In genomic region chr16:9098377-9099090, GRCh38 we compare ENCODE assay signal across 10 cellular contexts. TPM values are rescaled to one million over a fixed set of nuclear protein-coding genes. Genes with fewer than 3 reads are reported as not detected.
DNase-seq lines count a peak whose midpoint lies in the region; ATAC-seq and TF ChIP-seq lines count a peak whose summit lies in the region.
"Had no signal": no experiment of that assay in that cellular context is flagged by ENCODE, and none has a peak within 500 bp of the region (broad histone marks: within the 10 kb centered on the region; RNA-seq: fewer than 3 reads in every experiment).

No MANE protein-coding gene starts in this region.

- H3K4me2 ChIP-seq in BLaER1 treated with 17β-estradiol and CSF1 and Interleukin-3, amounts not matched to agents 10 nM and 100 nM = peak overlapping the region; percentile 57 to 97 (median 87)
- peak overlapping the region; percentile 28; the same call in 1 of the 2 replicates for H3K4me2 ChIP-seq in MM.1S (ENCODE audit: low read depth, low read length)

- no peak overlapping the region; a peak in 1 of 20 replicates for H3K4me3 ChIP-seq in BLaER1 treated with 17β-estradiol and CSF1 and Interleukin-3, amounts not matched to agents 10 nM and 100 nM
- no peak overlapping the region for H3K4me3 ChIP-seq in MM.1S (ENCODE audit: low read length)
- no peak overlapping the region for H3K4me3 ChIP-seq in body of pancreas
- H3K4me3 ChIP-seq in naive thymus-derived CD4-positive, alpha-beta T cell (ENCODE audit: low read length) = no peak overlapping the region

- 19 to 24% methylated on average over 4 of the region's 4 CpGs for WGBS in body of pancreas, 2 donors

- peaks cover 84 to 100% (median 93%) of the 10 kb centered on the region in 11 experiments for H3K36me3 ChIP-seq in BLaER1 treated with 17β-estradiol and CSF1 and Interleukin-3, amounts not matched to agents 10 nM and 100 nM
- H3K36me3 ChIP-seq in MM.1S (replicated peaks; ENCODE audit: insufficient read depth, low read length) (peaks cover 23% of the 10 kb centered on the region; the same call in 1 of the 2 replicates), body of pancreas (replicated peaks in 1 of 2; ENCODE audit: insufficient read depth in 1 of 2, low read depth in 2 of 2) (peaks cover 0 to 7% of the 10 kb centered on the region in 2 donors)
- H3K36me3 ChIP-seq in naive thymus-derived CD4-positive, alpha-beta T cell (ENCODE audit: control insufficient read depth in 2 of 3, insufficient read depth in 3 of 3, low read length in 3 of 3) = peaks cover 4 to 52% (median 24%) of the 10 kb centered on the region in 3 experiments

- POLR2A ChIA-PET in naive thymus-derived CD4-positive, alpha-beta T cell (lab: Charles Lee) = interaction anchor here (1.1 kb wide), 1 partner anchor 15 kb away, joined by 3 read pairs; no protein-coding TSS in a partner anchor

- peaks cover 82 to 96% (median 94%) of the 10 kb centered on the region in 7 donors for H3K4me1 Mint-ChIP-seq in naive thymus-derived CD4-positive, alpha-beta T cell

- no peaks in the 10 kb centered on the region for H3K9me2 ChIP-seq in MM.1S (replicated peaks; ENCODE audit: insufficient read depth, low read length)

- H3K27me3 Mint-ChIP-seq in naive thymus-derived CD4-positive, alpha-beta T cell = no peaks in the 10 kb centered on the region

- no peak overlapping the region; a peak in 2 of 22 replicates for H3K9ac ChIP-seq in BLaER1 treated with 17β-estradiol and CSF1 and Interleukin-3, amounts not matched to agents 10 nM and 100 nM
- no peak overlapping the region for H3K9ac ChIP-seq in MM.1S (ENCODE audit: low read length)

- CTCF ChIA-PET in naive thymus-derived CD4-positive, alpha-beta T cell (lab: Charles Lee) = no interaction called here

- H4K20me1 ChIP-seq in BLaER1 treated with 17β-estradiol and CSF1 and Interleukin-3, amounts not matched to agents 10 nM and 100 nM = peaks cover 100% of the 10 kb centered on the region in 11 experiments
- H4K20me1 ChIP-seq in MM.1S (ENCODE audit: insufficient read depth, low read length) = peaks cover 73% of the 10 kb centered on the region

- DNase-seq in MM.1S (no peak), body of pancreas (no peak), NCI-H774 (lab: John Stamatoyannopoulos, UW) (no peak)
- no peak for DNase-seq in naive thymus-derived CD4-positive, alpha-beta T cell
- DNase-seq in activated CD4-positive, CD25-positive, alpha-beta regulatory T cell treated with anti-CD3 and anti-CD28 coated beads, Interleukin-2, amount 50 U/mL, for 72 hours = no peak
- DNase-seq: DMS153, H7 had no signal

- H3F3A ChIP-seq in MM.1S (ENCODE audit: insufficient read depth, low read length) = peaks cover 14% of the 10 kb centered on the region

- H3K4me1 ChIP-seq in BLaER1 treated with 17β-estradiol and CSF1 and Interleukin-3, amounts not matched to agents 10 nM and 100 nM = peaks cover 91 to 98% (median 93%) of the 10 kb centered on the region in 10 experiments
- H3K4me1 ChIP-seq in MM.1S (ENCODE audit: low read length) = peaks cover 38% of the 10 kb centered on the region
- H3K4me1 ChIP-seq in body of pancreas = peaks cover 100% of the 10 kb centered on the region
- H3K4me1 ChIP-seq in naive thymus-derived CD4-positive, alpha-beta T cell (ENCODE audit: control insufficient read depth in 2 of 2, insufficient read depth in 2 of 2, low read length in 2 of 2) = peaks cover 80 to 97% of the 10 kb centered on the region in 2 donors

- intact Hi-C loops in body of pancreas (cut with DNase I) = no loop called here
- intact Hi-C loops in naive thymus-derived CD4-positive, alpha-beta T cell (cut with micrococcal nuclease) = loop anchor here in 1 of 2 donors (10.0 kb wide), 1 partner anchor 1286 kb away; the partner anchor contains the start of gene ATF7IP2

- peak overlapping the region in 4 of 11 experiments; percentile 12 to 67 (median 40); a peak in 5 of 22 replicates for H3K27ac ChIP-seq in BLaER1 treated with 17β-estradiol and CSF1 and Interleukin-3, amounts not matched to agents 10 nM and 100 nM
- H3K27ac ChIP-seq in MM.1S (ENCODE audit: low read length) (no peak overlapping the region), body of pancreas (peak overlapping the region in 3 of 4 donors; percentile 0 to 56 (median 42))
- no peak overlapping the region for H3K27ac ChIP-seq in naive thymus-derived CD4-positive, alpha-beta T cell (ENCODE audit: low read depth, low read length)

- no peak overlapping the region for H2AFZ ChIP-seq in MM.1S (ENCODE audit: low read length)

- ATAC-seq in body of pancreas (no peak), HG02623 (IDR thresholded peaks at IDR 0.05; ENCODE audit: unreplicated experiment) (no peak), GM18907 (IDR thresholded peaks at IDR 0.05; ENCODE audit: unreplicated experiment) (no peak)
- ATAC-seq in naive thymus-derived CD4-positive, alpha-beta T cell = peak; percentile 33

- peaks cover 100% of the 10 kb centered on the region for H3K79me2 ChIP-seq in MM.1S (ENCODE audit: low read length)

- H3K27ac Mint-ChIP-seq in naive thymus-derived CD4-positive, alpha-beta T cell = peak overlapping the region in 7 of 9 donors; percentile 40 to 86 (median 72)

- no peak for TF ChIP-seq POLR2A in body of pancreas (IDR thresholded peaks at IDR 0.05)

- no peaks in the 10 kb centered on the region for H3K9me3 ChIP-seq in BLaER1 treated with 17β-estradiol and CSF1 and Interleukin-3, amounts not matched to agents 10 nM and 100 nM (replicated peaks in 1 of 11)
- no peaks in the 10 kb centered on the region for H3K9me3 ChIP-seq in MM.1S (replicated peaks; ENCODE audit: insufficient read depth, low read length)
- H3K9me3 ChIP-seq in body of pancreas = no peaks in the 10 kb centered on the region
- H3K9me3 ChIP-seq in naive thymus-derived CD4-positive, alpha-beta T cell (ENCODE audit: control insufficient read depth in 2 of 3, low read length in 3 of 3) = no peaks in the 10 kb centered on the region

- H3K9me3 Mint-ChIP-seq in naive thymus-derived CD4-positive, alpha-beta T cell = peaks cover 0 to under 1% (median 0%) of the 10 kb centered on the region in 11 donors

- peaks cover 3 to 62% (median 50%) of the 10 kb centered on the region in 5 donors for H3K36me3 Mint-ChIP-seq in naive thymus-derived CD4-positive, alpha-beta T cell

- H3K4me3 Mint-ChIP-seq in naive thymus-derived CD4-positive, alpha-beta T cell = peak overlapping the region; percentile 57 to 82 (median 68)

- TF ChIP-seq CTCF in MM.1S (IDR thresholded peaks at IDR 0.05; ENCODE audit: low read length) (no peak), body of pancreas (IDR thresholded peaks at IDR 0.05) (no peak)

- H3K27me3 ChIP-seq in BLaER1 treated with 17β-estradiol and CSF1 and Interleukin-3, amounts not matched to agents 10 nM and 100 nM = no peaks in the 10 kb centered on the region
- H3K27me3 ChIP-seq in MM.1S (replicated peaks; ENCODE audit: insufficient read depth, low read length) (no peaks in the 10 kb centered on the region), body of pancreas (no peaks in the 10 kb centered on the region)
- no peaks in the 10 kb centered on the region for H3K27me3 ChIP-seq in naive thymus-derived CD4-positive, alpha-beta T cell (ENCODE audit: control insufficient read depth in 2 of 2, insufficient read depth in 2 of 2, low read length in 2 of 2)

RNA-seq across cellular contexts. Expression of gene HAPSTR1, which starts 7.1 kb away (rescaled TPM):
- 10 to 100 TPM; 31.9 to 32.6 TPM for total RNA-seq in body of pancreas
- 100 to 1,000 TPM in 2 of 5 experiments, 10 to 100 TPM in 3; 69.6 to 136 (median 87.3) TPM for total RNA-seq in naive thymus-derived CD4-positive, alpha-beta T cell
- polyA plus RNA-seq in naive thymus-derived CD4-positive, alpha-beta T cell = 10 to 100 TPM; 11.4 to 17.5 TPM

Comparison
In these comparisons a context has a peak if more than half of its experiments do, and no peak if none do; other contexts are left out.
1. H3K27ac ChIP-seq: peak in body of pancreas (3 of 4); none in MM.1S (single experiment) and naive thymus-derived CD4-positive, alpha-beta T cell (single experiment).